Comparison of ENCODE assay signal across 14 cellular contexts in the genomic region with DNA sequence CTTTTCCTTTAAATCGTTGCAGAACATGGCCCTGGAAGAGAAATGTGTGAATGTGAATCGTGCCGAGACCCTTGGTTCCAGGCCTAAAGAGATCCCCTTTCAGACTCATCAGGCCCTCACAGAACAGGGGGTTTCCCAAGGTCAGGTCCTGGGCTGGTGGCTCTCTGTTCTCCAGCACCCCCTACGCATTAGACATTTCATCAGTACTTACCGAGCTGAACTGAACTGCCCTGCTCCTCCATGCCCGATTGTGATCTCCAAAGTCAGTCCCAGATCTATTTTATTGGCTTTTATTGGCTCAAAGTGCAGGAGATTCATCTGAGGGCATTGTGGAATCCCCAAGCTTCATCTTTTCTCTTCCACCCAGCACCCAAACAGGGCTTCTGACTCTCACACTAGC. TPM values are rescaled to one million over a fixed set of nuclear protein-coding genes. Genes with fewer than 3 reads are reported as not detected.
A peak's percentile ranks its signal among the peaks of the same experiment; 100 is the strongest.
DNase-seq lines count a peak whose midpoint lies in the region; ATAC-seq lines count a peak whose summit lies in the region.
"Had no signal": no experiment of that assay in that cellular context is flagged by ENCODE, and none has a peak within 500 bp of the region (broad histone marks: within the 10 kb centered on the region; RNA-seq: fewer than 3 reads in every experiment).

No MANE protein-coding gene starts in this region.

- no peaks in the 10 kb centered on the region for H3K27me3 ChIP-seq in naive thymus-derived CD4-positive, alpha-beta T cell (ENCODE audit: control insufficient read depth in 2 of 2, insufficient read depth in 2 of 2, low read length in 2 of 2)
- H3K27me3 ChIP-seq: pancreas had no signal

- POLR2A ChIA-PET in naive thymus-derived CD4-positive, alpha-beta T cell (lab: Charles Lee) = interaction anchor here (1.4 kb wide), 1 partner anchor 12 kb away, joined by 3 read pairs; no protein-coding TSS in a partner anchor

- H3K9me3 Mint-ChIP-seq in naive thymus-derived CD4-positive, alpha-beta T cell = peaks cover 0 to 4% (median 0%) of the 10 kb centered on the region in 11 donors
- H3K9me3 Mint-ChIP-seq: type B pancreatic cell had no signal

- no peaks in the 10 kb centered on the region for H3K27me3 Mint-ChIP-seq in naive thymus-derived CD4-positive, alpha-beta T cell

- peaks cover 35 to 64% (median 58%) of the 10 kb centered on the region in 7 donors for H3K4me1 Mint-ChIP-seq in naive thymus-derived CD4-positive, alpha-beta T cell

- peaks cover 19 to 85% (median 55%) of the 10 kb centered on the region in 5 donors for H3K36me3 Mint-ChIP-seq in naive thymus-derived CD4-positive, alpha-beta T cell
- H3K36me3 Mint-ChIP-seq: type B pancreatic cell had no signal

- no peak overlapping the region for H3K27ac ChIP-seq in naive thymus-derived CD4-positive, alpha-beta T cell (ENCODE audit: low read depth, low read length)
- H3K27ac ChIP-seq: pancreas had no signal

- peaks cover 0 to 5% of the 10 kb centered on the region in 2 donors for H3K4me1 ChIP-seq in naive thymus-derived CD4-positive, alpha-beta T cell (ENCODE audit: control insufficient read depth in 2 of 2, insufficient read depth in 2 of 2, low read length in 2 of 2)
- H3K4me1 ChIP-seq: pancreas had no signal

- H3K4me3 Mint-ChIP-seq in naive thymus-derived CD4-positive, alpha-beta T cell = peak overlapping the region in 1 of 10 donors; percentile 86
- H3K4me3 Mint-ChIP-seq: type B pancreatic cell had no signal

- no peak for DNase-seq in activated CD4-positive, CD25-positive, alpha-beta regulatory T cell (lab: John Stamatoyannopoulos, UW)
- DNase-seq in naive thymus-derived CD4-positive, alpha-beta T cell = no peak
- DNase-seq in NCI-H446 (lab: John Stamatoyannopoulos, UW) = no peak
- DNase-seq in dermis blood vessel endothelial cell = no peak
- no peak for DNase-seq in NCI-H2227 (lab: John Stamatoyannopoulos, UW; ENCODE audit: unreplicated experiment)
- DNase-seq: kidney glomerular epithelial cell; pancreas; SIG-M5; stimulated activated CD4-positive, alpha-beta T cell treated with anti-CD3 and anti-CD28 coated beads, Interleukin-4, amount 100 ng/mL, for 24 hours had no signal

- no peaks in the 10 kb centered on the region for H3K9me3 ChIP-seq in naive thymus-derived CD4-positive, alpha-beta T cell (ENCODE audit: control insufficient read depth in 2 of 3, low read length in 3 of 3)
- H3K9me3 ChIP-seq: pancreas had no signal

- CTCF ChIA-PET in naive thymus-derived CD4-positive, alpha-beta T cell (lab: Charles Lee) = interaction anchor here (0.5 to 1.4 kb wide), 4 partner anchors 37 to 239 kb away, joined by 3 to 5 read pairs (median 3); no protein-coding TSS in a partner anchor

- intact Hi-C loops in naive thymus-derived CD4-positive, alpha-beta T cell (cut with micrococcal nuclease) = loop anchor here in 1 of 2 donors (1.0 kb wide), 3 partner anchors 10 to 27 kb away; partner anchors contain the start of gene KLHL6

- H3K36me3 ChIP-seq in naive thymus-derived CD4-positive, alpha-beta T cell (ENCODE audit: control insufficient read depth in 2 of 3, insufficient read depth in 3 of 3, low read length in 3 of 3) = peaks cover 0 to 71% (median 16%) of the 10 kb centered on the region in 3 experiments
- H3K36me3 ChIP-seq: pancreas had no signal

- H3K27ac Mint-ChIP-seq in naive thymus-derived CD4-positive, alpha-beta T cell = peak overlapping the region; percentile 6 to 86 (median 68)
- H3K27ac Mint-ChIP-seq: type B pancreatic cell had no signal

- no peak overlapping the region for H3K4me3 ChIP-seq in naive thymus-derived CD4-positive, alpha-beta T cell (ENCODE audit: low read length)
- H3K4me3 ChIP-seq: pancreas had no signal

- ATAC-seq in activated CD4-positive, CD25-positive, alpha-beta regulatory T cell treated with anti-CD3 and anti-CD28 coated beads, Interleukin-2, amount 50 U/mL, for 24 hours = peak; percentile 23 to 25
- peak; percentile 43 for ATAC-seq in GM21717 (IDR thresholded peaks at IDR 0.05; ENCODE audit: unreplicated experiment)
- peak; percentile 47 for ATAC-seq in HG03571 (IDR thresholded peaks at IDR 0.05; ENCODE audit: unreplicated experiment)
- no peak for ATAC-seq in naive thymus-derived CD4-positive, alpha-beta T cell

RNA-seq across cellular contexts. Expression of gene KLHL6, which starts 27.5 kb away (rescaled TPM):
- total RNA-seq in naive thymus-derived CD4-positive, alpha-beta T cell = 10 to 100 TPM; 37.7 to 72.9 (median 41.5) TPM
- 10 to 100 TPM; 25.8 to 32.9 TPM for polyA plus RNA-seq in naive thymus-derived CD4-positive, alpha-beta T cell
- total RNA-seq in dermis blood vessel endothelial cell = 5.1 and 8.2 TPM in 2 replicates
- total RNA-seq: HT1080 had no signal
